8 cellular contexts compared by ENCODE assay signal in the genomic region with DNA sequence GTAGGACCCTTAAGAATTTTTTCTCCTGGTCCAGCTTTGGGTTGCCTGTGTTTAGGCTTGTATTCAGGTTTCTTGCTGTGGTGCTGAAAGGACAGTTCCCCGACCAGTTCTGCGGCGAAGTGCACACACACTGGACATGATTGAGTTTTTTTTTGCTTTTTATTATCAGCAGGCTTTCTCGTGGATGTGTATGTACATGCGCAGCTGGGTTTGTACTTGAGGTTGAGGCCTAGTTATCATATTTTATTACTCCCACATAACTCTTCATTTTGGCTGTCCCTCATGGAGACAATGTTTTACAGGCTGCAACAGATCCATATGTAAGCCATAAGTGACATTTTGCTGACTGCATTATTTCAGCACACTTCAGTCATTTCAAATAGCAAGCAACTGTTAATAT. TPM values are rescaled to one million over a fixed set of nuclear protein-coding genes. Genes with fewer than 3 reads are reported as not detected.
A peak's percentile ranks its signal among the peaks of the same experiment; 100 is the strongest.
DNase-seq lines count a peak whose midpoint lies in the region; ATAC-seq and TF ChIP-seq lines count a peak whose summit lies in the region.

No MANE protein-coding gene starts in this region.

- peak; percentile 13 for DNase-seq in COLO829 (ENCODE audit: low spot score)
- peak; percentile 37 for DNase-seq in M059J (ENCODE audit: low read depth)
- DNase-seq in astrocyte of the spinal cord (ENCODE audit: low read depth, low spot score) = peak; percentile 60
- peak; percentile 35 to 41 for DNase-seq in mesothelial cell of epicardium (ENCODE audit: low spot score in 2 of 2, unreplicated experiment in 2 of 2)
- DNase-seq in NCI-H2227 (lab: John Stamatoyannopoulos, UW; ENCODE audit: unreplicated experiment) = no peak
- DNase-seq in effector memory CD4-positive, alpha-beta T cell = no peak

- no peak for ATAC-seq in HG03378 (IDR thresholded peaks at IDR 0.05; ENCODE audit: unreplicated experiment)
- no peak for ATAC-seq in activated CD4-positive, CD25-positive, alpha-beta regulatory T cell treated with anti-CD3 and anti-CD28 coated beads, Interleukin-2, amount 50 U/mL, for 24 hours

- TF ChIP-seq CTCF in astrocyte of the spinal cord (IDR thresholded peaks at IDR 0.05; ENCODE audit: low read depth, low read length) = no peak
- TF ChIP-seq CTCF in mesothelial cell of epicardium (IDR thresholded peaks at IDR 0.05; ENCODE audit: unreplicated experiment) = no peak

- no peak overlapping the region for H3K27ac Mint-ChIP-seq in mesothelial cell of epicardium

- no peaks in the 10 kb centered on the region for H3K36me3 Mint-ChIP-seq in mesothelial cell of epicardium

- peaks cover 13% of the 10 kb centered on the region for H3K27me3 ChIP-seq in effector memory CD4-positive, alpha-beta T cell (replicated peaks; ENCODE audit: control insufficient read depth, insufficient read depth, low read length, poor library complexity, severe bottlenecking)

- peaks cover 14% of the 10 kb centered on the region for H3K4me1 Mint-ChIP-seq in mesothelial cell of epicardium

- H3K4me3 Mint-ChIP-seq in mesothelial cell of epicardium = no peak overlapping the region

- no peaks in the 10 kb centered on the region for H3K9me3 ChIP-seq in effector memory CD4-positive, alpha-beta T cell (ENCODE audit: control insufficient read depth, low read length)

- H3K4me3 ChIP-seq in astrocyte of the spinal cord (ENCODE audit: low read depth, low read length) = no peak overlapping the region
- H3K4me3 ChIP-seq in effector memory CD4-positive, alpha-beta T cell (ENCODE audit: insufficient read depth, low read depth, low read length, poor library complexity, severe bottlenecking) = no peak overlapping the region

- H3K36me3 ChIP-seq in effector memory CD4-positive, alpha-beta T cell (ENCODE audit: control insufficient read depth, insufficient read depth, low read length) = no peaks in the 10 kb centered on the region

- no peak overlapping the region for H3K27ac ChIP-seq in effector memory CD4-positive, alpha-beta T cell (ENCODE audit: insufficient read depth, low read length, poor library complexity, severe bottlenecking)

- H3K27me3 Mint-ChIP-seq in mesothelial cell of epicardium (ENCODE audit: low read depth) = peaks cover 59% of the 10 kb centered on the region

- no peaks in the 10 kb centered on the region for H3K9me3 Mint-ChIP-seq in mesothelial cell of epicardium

- peaks cover 13% of the 10 kb centered on the region for H3K4me1 ChIP-seq in effector memory CD4-positive, alpha-beta T cell (ENCODE audit: control insufficient read depth, insufficient read depth, low read length, poor library complexity, severe bottlenecking)

- in situ Hi-C loops in astrocyte of the spinal cord (cut with HindIII; ENCODE audit: low sequenced_read_pairs) = no loop called here

RNA-seq across cellular contexts. Expression of a gene that starts 2.5 kb away (rescaled TPM):
- total RNA-seq in M059J (2014; rRNA removed; shearing (Covaris generic)) = 2.7 and 6.4 TPM in 2 replicates
- total RNA-seq in mesothelial cell of epicardium = 2.7 to 3.2 TPM (median 2.7 TPM) in 3 replicates

Comparison
In these comparisons a context has a peak if more than half of its experiments do, and no peak if none do; other contexts are left out.
1. DNase-seq: peak in COLO829 (single experiment), M059J (single experiment), astrocyte of the spinal cord (single experiment) and mesothelial cell of epicardium (2 of 2); none in NCI-H2227 (single experiment) and effector memory CD4-positive, alpha-beta T cell (0 of 3).